ENCODE assay signal across 2 cellular contexts in the genomic region with DNA sequence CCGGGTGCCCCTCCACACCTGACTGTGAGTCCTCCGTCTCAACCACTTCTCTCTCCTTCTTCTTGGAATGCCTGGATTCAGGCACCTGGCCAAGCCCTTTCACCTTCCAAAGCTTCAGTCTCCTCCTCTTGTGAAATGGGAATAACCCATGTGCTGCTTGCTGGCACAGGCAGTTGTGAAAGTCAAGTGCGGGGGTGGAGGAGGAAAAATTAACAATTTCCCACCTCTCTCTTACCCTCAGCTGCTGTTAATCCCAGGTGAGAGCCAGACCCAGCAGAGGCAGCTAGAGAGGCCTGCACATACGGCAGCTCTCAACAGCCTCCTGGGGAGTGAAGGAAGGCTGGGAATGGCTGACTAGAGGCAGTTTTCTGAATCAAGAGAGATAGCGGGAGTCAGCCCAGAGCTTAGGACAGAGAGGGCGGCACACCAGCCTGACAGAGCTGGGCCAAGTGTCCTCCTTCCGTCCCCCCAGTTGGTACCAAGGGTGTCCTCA.
TF ChIP-seq lines count a peak whose summit lies in the region.

No MANE protein-coding gene starts in this region.

TF ChIP-seq in A549, 52 proteins besides CTCF, POLR2A, EP300 and RAD21:
- TF ChIP-seq MYC (IDR thresholded peaks at IDR 0.05; ENCODE audit: borderline replicate concordance, low read length) (0 out of 2 replicates have a peak, but pooled peaks have one; percentile 62), TP53 (CRISPR knock-in tag; IDR thresholded peaks at IDR 0.05) (no peak), JUN (IDR thresholded peaks at IDR 0.05) (no peak), REST (IDR thresholded peaks at IDR 0.05) (no peak), ESRRA (IDR thresholded peaks at IDR 0.05; ENCODE audit: borderline replicate concordance, low read length) (no peak), ATOH8 (CRISPR knock-in tag; IDR thresholded peaks at IDR 0.05; ENCODE audit: low read depth) (no peak), HOXB13 (CRISPR knock-in tag; IDR thresholded peaks at IDR 0.05; ENCODE audit: low read depth) (no peak), FOXS1 (CRISPR knock-in tag; IDR thresholded peaks at IDR 0.05) (no peak), NFE2L2 (conservative IDR thresholded peaks at IDR 0.05; ENCODE audit: low read length) (no peak), CEBPB (IDR thresholded peaks at IDR 0.05) (peak; percentile 57 to 72; a peak in 3 of 4 replicates), HOXA7 (CRISPR knock-in tag; IDR thresholded peaks at IDR 0.05) (no peak), TFCP2L1 (CRISPR knock-in tag; IDR thresholded peaks at IDR 0.05) (no peak), RFX5 (IDR thresholded peaks at IDR 0.05) (no peak), HDAC2 (IDR thresholded peaks at IDR 0.05) (no peak), FOSB (CRISPR knock-in tag; IDR thresholded peaks at IDR 0.05) (0 out of 2 replicates have a peak, but pooled peaks have one; percentile 43), EHMT2 (IDR thresholded peaks at IDR 0.05; ENCODE audit: low read depth) (no peak), FOSL2 (IDR thresholded peaks at IDR 0.05) (no peak), FOSL2 (CRISPR knock-in tag; IDR thresholded peaks at IDR 0.05) (no peak)
- TF ChIP-seq, protein P1, sequence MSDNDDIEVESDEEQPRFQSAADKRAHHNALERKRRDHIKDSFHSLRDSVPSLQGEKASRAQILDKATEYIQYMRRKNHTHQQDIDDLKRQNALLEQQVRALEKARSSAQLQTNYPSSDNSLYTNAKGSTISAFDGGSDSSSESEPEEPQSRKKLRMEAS (IDR thresholded peaks at IDR 0.05), result peak; percentile 49; the same call in 1 of the 2 replicates
TF ChIP-seq in A549: peak in this region for 4.

TF ChIP-seq in HCT116, 20 proteins besides CTCF, POLR2A, EP300 and RAD21:
- TF ChIP-seq CEBPB (IDR thresholded peaks at IDR 0.05; ENCODE audit: low read depth), result peak; percentile 43; the same call in 1 of the 2 replicates
- no peak for TF ChIP-seq ZFX (IDR thresholded peaks at IDR 0.05)
- peak; percentile 72 for TF ChIP-seq EGR1 (IDR thresholded peaks at IDR 0.05; ENCODE audit: low read depth)
TF ChIP-seq in HCT116: peak in this region for 2.
